8 cellular contexts compared by ENCODE assay signal in genomic region chr2:86035883-86036789, GRCh38.
DNase-seq lines count a peak whose midpoint lies in the region; ATAC-seq and TF ChIP-seq lines count a peak whose summit lies in the region.

No MANE protein-coding gene starts in this region.

- H3K27ac ChIP-seq in SK-N-SH (ENCODE audit: low read depth in 2 of 2, low read length in 1 of 2), result peak overlapping the region; percentile 10 to 44

- CTCF ChIA-PET in SK-N-SH (lab: Yijun Ruan, JAX) (interaction anchor here (0.9 to 4.8 kb wide), 7 partner anchors 11 to 307 kb away, joined by 3 to 17 read pairs (median 4); partner anchors contain the start of gene ST3GAL5), Calu3 (lab: Charles Lee) (interaction anchor here (1.5 kb wide), 1 partner anchor 209 kb away, joined by 4 read pairs; no protein-coding TSS in a partner anchor)

- H3K9ac ChIP-seq in SK-N-SH, result no peak overlapping the region; the same call in 1 of the 2 replicates

- H3K27ac Mint-ChIP-seq in Calu3 (ENCODE audit: unreplicated experiment), result no peak overlapping the region

- H3K4me2 ChIP-seq in SK-N-SH, result no peak overlapping the region

- H3K4me1 Mint-ChIP-seq in Calu3 (ENCODE audit: low read depth, unreplicated experiment), result no peaks in the 10 kb centered on the region

- TF ChIP-seq EP300 in SK-N-SH (IDR thresholded peaks at IDR 0.05; ENCODE audit: borderline replicate concordance in 1 of 2, low read depth in 1 of 2, low read length in 1 of 2), result no peak

- peaks cover 32% of the 10 kb centered on the region for H3K36me3 Mint-ChIP-seq in Calu3 (ENCODE audit: insufficient read depth, unreplicated experiment)

- no peak for TF ChIP-seq RAD21 in SK-N-SH (IDR thresholded peaks at IDR 0.05; ENCODE audit: low read length)

- no peaks in the 10 kb centered on the region for H3K9me3 Mint-ChIP-seq in Calu3 (ENCODE audit: low read depth, unreplicated experiment)

- H3K9me3 ChIP-seq in SK-N-SH, result no peaks in the 10 kb centered on the region

- peaks cover 11 to 36% of the 10 kb centered on the region in 2 experiments for H3K4me1 ChIP-seq in SK-N-SH (ENCODE audit: control insufficient read depth in 1 of 2, insufficient read depth in 2 of 2, low read depth in 1 of 2, low read length in 1 of 2)

- H2AFZ ChIP-seq in SK-N-SH (ENCODE audit: low read depth), result no peak overlapping the region

- no peaks in the 10 kb centered on the region for H3K27me3 Mint-ChIP-seq in Calu3 (ENCODE audit: unreplicated experiment)

- H3K27me3 ChIP-seq in SK-N-SH (ENCODE audit: insufficient read depth), result no peaks in the 10 kb centered on the region

- BruUV-seq in Calu3 (replicated peaks; lab: Mats Ljungman, UMichigan), result no TSS peak

- no peaks in the 10 kb centered on the region for H4K20me1 ChIP-seq in SK-N-SH (ENCODE audit: insufficient read depth)

- H3K79me2 ChIP-seq in SK-N-SH (ENCODE audit: insufficient read depth), result no peaks in the 10 kb centered on the region

- no peak for TF ChIP-seq CTCF in SK-N-SH (IDR thresholded peaks at IDR 0.05)
- TF ChIP-seq CTCF in Calu3 (IDR thresholded peaks at IDR 0.05; ENCODE audit: unreplicated experiment), result no peak

- intact Hi-C loops in left ventricle myocardium superior (cut with micrococcal nuclease), result no loop called here
- intact Hi-C loops in sciatic nerve (cut with DNase I), result no loop called here
- intact Hi-C loops in Calu3 (cut with micrococcal nuclease; ENCODE audit: unreplicated experiment), result no loop called here

- peaks cover 12 to 63% of the 10 kb centered on the region in 2 experiments for H3K36me3 ChIP-seq in SK-N-SH (replicated peaks in 1 of 2; ENCODE audit: control insufficient read depth in 1 of 2, insufficient read depth in 2 of 2, low read length in 1 of 2)

- no peak overlapping the region for H3K4me3 Mint-ChIP-seq in Calu3 (ENCODE audit: low read depth, unreplicated experiment)

- POLR2A ChIA-PET in SK-N-SH (lab: Yijun Ruan, JAX), result interaction anchor here (0.8 kb wide), 1 partner anchor 30 kb away, joined by 3 read pairs; no protein-coding TSS in a partner anchor

- H3F3A ChIP-seq in SK-N-SH (replicated peaks; ENCODE audit: insufficient read depth), result no peaks in the 10 kb centered on the region

- 73% methylated on average over 12 of the region's 12 CpGs for WGBS in SK-N-SH (ENCODE audit: low lambda C conversion rate)

- no peaks in the 10 kb centered on the region for H3K9me2 ChIP-seq in SK-N-SH

- ATAC-seq in GM21576 (IDR thresholded peaks at IDR 0.05; ENCODE audit: unreplicated experiment) (peak; percentile 75), left ventricle myocardium superior (peak; percentile 82), sciatic nerve (peak; percentile 89)

- no peak overlapping the region for H3K4me3 ChIP-seq in SK-N-SH (ENCODE audit: low read depth in 2 of 2, low read length in 1 of 2)

- DNase-seq in ELF-1 (ENCODE audit: low read depth, low spot score), result peak; percentile 49
- DNase-seq in Kasumi-1 (lab: John Stamatoyannopoulos, UW), result peak; percentile 94 to 96
- DNase-seq in SK-N-SH, result peak; percentile 63
- DNase-seq in anterior cingulate cortex (lab: John Stamatoyannopoulos, UW), result peak in 52 of 58 donors; percentile 22 to 80 (median 59)
- DNase-seq in left ventricle myocardium superior, result peak; percentile 86
- peak; percentile 89 for DNase-seq in sciatic nerve (ENCODE audit: low spot score)
- no peak for DNase-seq in Calu3

TF ChIP-seq in SK-N-SH, 30 proteins besides CTCF, POLR2A, EP300 and RAD21:
- TF ChIP-seq FOXM1 (IDR thresholded peaks at IDR 0.05; ENCODE audit: low read depth) (no peak), NFIC (IDR thresholded peaks at IDR 0.05; ENCODE audit: borderline replicate concordance) (no peak), JUND (IDR thresholded peaks at IDR 0.05) (no peak), RCOR1 (IDR thresholded peaks at IDR 0.05; ENCODE audit: low read length) (no peak), TCF12 (IDR thresholded peaks at IDR 0.05) (no peak)
TF ChIP-seq in SK-N-SH: peak in this region for 0.
